ENCODE assay signal across 8 cellular contexts in genomic region chr11:64745523-64746328, GRCh38. TPM values are rescaled to one million over a fixed set of nuclear protein-coding genes. Genes with fewer than 3 reads are reported as not detected.
DNase-seq lines count a peak whose midpoint lies in the region; TF ChIP-seq lines count a peak whose summit lies in the region.

No MANE protein-coding gene starts in this region.

- H3K36me3 Mint-ChIP-seq in nephron (ENCODE audit: low read depth), result no peaks in the 10 kb centered on the region

- H3K79me2 ChIP-seq in fibroblast of lung (ENCODE audit: control insufficient read depth, insufficient read depth, low read length), result no peaks in the 10 kb centered on the region

- H3K27me3 ChIP-seq in fibroblast of lung (ENCODE audit: control insufficient read depth, insufficient read depth, low read length), result peaks cover 18% of the 10 kb centered on the region

- H3K27ac ChIP-seq in fibroblast of lung (ENCODE audit: insufficient read depth, low read length), result no peak overlapping the region
- H3K27ac ChIP-seq in temporal lobe (ENCODE audit: low read depth, low read length), result peak overlapping the region; percentile 59

- H3K36me3 ChIP-seq in fibroblast of lung (ENCODE audit: control insufficient read depth, insufficient read depth, low read length), result no peaks in the 10 kb centered on the region

- peaks cover 51% of the 10 kb centered on the region for H3K27me3 Mint-ChIP-seq in nephron (ENCODE audit: low read depth)

- TF ChIP-seq POLR2A in erythroblast (IDR thresholded peaks at IDR 0.05; ENCODE audit: low read length), result no peak

- H3K4me1 ChIP-seq in fibroblast of lung (ENCODE audit: control insufficient read depth, extremely low read depth, insufficient read depth, low read length), result peaks cover 22% of the 10 kb centered on the region

- H3K9me3 Mint-ChIP-seq in nephron, result no peaks in the 10 kb centered on the region

- H3K4me2 ChIP-seq in fibroblast of lung (ENCODE audit: extremely low read depth, insufficient read depth, low read length), result peak overlapping the region; percentile 78

- no peak overlapping the region for H2AFZ ChIP-seq in fibroblast of lung (ENCODE audit: low read length)

- H4K20me1 ChIP-seq in fibroblast of lung (ENCODE audit: control insufficient read depth, extremely low read depth, insufficient read depth, low read length), result no peaks in the 10 kb centered on the region

- H3K4me3 Mint-ChIP-seq in nephron, result peak overlapping the region; percentile 82 to 86 (median 82)

- H3K9ac ChIP-seq in fibroblast of lung (ENCODE audit: insufficient read depth, low read length), result no peak overlapping the region

- H3K27ac Mint-ChIP-seq in nephron, result peak overlapping the region in 1 of 3 experiments; percentile 49

- DNase-seq in GM03348 (ENCODE audit: low spot score) (peak; percentile 82), NCI-H1105 treated with DMSO at 0.1 percent for 48 hours (lab: John Stamatoyannopoulos, UW) (peak; percentile 28), fibroblast of lung (ENCODE audit: low read depth in 2 of 2) (peak; percentile 49 to 72), NCI-H2107 treated with DMSO at 0.1 percent for 48 hours (lab: John Stamatoyannopoulos, UW; ENCODE audit: unreplicated experiment) (no peak), erythroblast (lab: John Stamatoyannopoulos, UW) (no peak)
- DNase-seq in activated T-cell treated with anti-CD3 and anti-CD28 coated beads, Interleukin-2, amount 50 U/mL, for 1 hour, result peak; percentile 86

- peaks cover 15% of the 10 kb centered on the region for H3K4me1 Mint-ChIP-seq in nephron

- TF ChIP-seq CTCF in fibroblast of lung (conservative IDR thresholded peaks at IDR 0.05 in 1 of 2, IDR thresholded peaks at IDR 0.05 in 1 of 2; ENCODE audit: low read depth in 1 of 2, low read length in 2 of 2) (no peak), nephron (IDR thresholded peaks at IDR 0.05; ENCODE audit: unreplicated experiment in 3 of 3) (no peak)

- H3K9me3 ChIP-seq in fibroblast of lung (ENCODE audit: control insufficient read depth, insufficient read depth, low read depth, low read length), result no peaks in the 10 kb centered on the region

- peak overlapping the region in 3 of 4 experiments; percentile 16 to 37 (median 34) for H3K4me3 ChIP-seq in fibroblast of lung (replicated peaks in 1 of 4; ENCODE audit: control extremely low read depth in 1 of 4, insufficient read depth in 1 of 4, low read depth in 3 of 4, low read length in 4 of 4)

RNA-seq across cellular contexts. Expression of gene RASGRP2, which starts 1.8 kb away (rescaled TPM):
- total RNA-seq in fibroblast of lung (0.26 and 1.2 TPM in 2 replicates), temporal lobe (22.9 TPM)
- 0.71 and 5.2 TPM in 2 replicates for polyA plus RNA-seq in fibroblast of lung
- polyA plus RNA-seq in fibroblast of lung (2012), result 1.8 and 9.9 TPM in 2 replicates
- 0.22 and 8.6 TPM in 2 replicates for polyA minus RNA-seq in fibroblast of lung (ENCODE audit: low replicate concordance)

RNA-seq across cellular contexts. Expression of gene PYGM, which starts 14.0 kb away (rescaled TPM):
- total RNA-seq in fibroblast of lung (0.26 and 0.50 TPM in 2 replicates), temporal lobe (1.5 TPM)
- polyA plus RNA-seq in fibroblast of lung, result 0.18 and 1.9 TPM in 2 replicates
- polyA plus RNA-seq in fibroblast of lung (2012), result 0.22 and 3.1 TPM in 2 replicates
- 0.11 and 4.9 TPM in 2 replicates for polyA minus RNA-seq in fibroblast of lung (ENCODE audit: low replicate concordance)

RNA-seq across cellular contexts. Expression of gene NRXN2, which starts 22.7 kb away (rescaled TPM):
- total RNA-seq in fibroblast of lung, result under 0.01 and 0.26 TPM in 2 replicates
- polyA plus RNA-seq in fibroblast of lung, result 0.75 TPM in 1 of 2 replicates, not detected in the other
- polyA plus RNA-seq in fibroblast of lung (2012), result 0.24 and 1.3 TPM in 2 replicates
- polyA minus RNA-seq in fibroblast of lung (ENCODE audit: low replicate concordance), result 0.26 and 1.8 TPM in 2 replicates
- total RNA-seq in temporal lobe, result 157 TPM

RNA-seq across cellular contexts. Expression of gene SF1, which starts 32.6 kb away (rescaled TPM):
- total RNA-seq in fibroblast of lung, result 62.7 and 78.9 TPM in 2 replicates
- polyA plus RNA-seq in fibroblast of lung, result 105 and 133 TPM in 2 replicates
- 147 and 153 TPM in 2 replicates for polyA plus RNA-seq in fibroblast of lung (2012)
- polyA minus RNA-seq in fibroblast of lung (ENCODE audit: low replicate concordance), result 73.2 and 89.6 TPM in 2 replicates
- total RNA-seq in temporal lobe, result 93.2 TPM

RNA-seq across cellular contexts. Expression of gene MAP4K2, which starts 57.3 kb away (rescaled TPM):
- total RNA-seq in fibroblast of lung, result 4.9 and 9.2 TPM in 2 replicates
- 6.4 and 9.2 TPM in 2 replicates for polyA plus RNA-seq in fibroblast of lung
- 6.5 and 12.0 TPM in 2 replicates for polyA plus RNA-seq in fibroblast of lung (2012)
- 34.1 and 53.5 TPM in 2 replicates for polyA minus RNA-seq in fibroblast of lung (ENCODE audit: low replicate concordance)
- total RNA-seq in temporal lobe, result 7.4 TPM

Comparison
In these comparisons a context has a peak if more than half of its experiments do, and no peak if none do; other contexts are left out.
1. DNase-seq: peak in GM03348 (single experiment), NCI-H1105 treated with DMSO at 0.1 percent for 48 hours (single experiment), activated T-cell treated with anti-CD3 and anti-CD28 coated beads, Interleukin-2, amount 50 U/mL, for 1 hour (single experiment) and fibroblast of lung (2 of 2); none in NCI-H2107 treated with DMSO at 0.1 percent for 48 hours (single experiment) and erythroblast (0 of 2).
2. RNA of gene RASGRP2, which starts 1.8 kb away (total RNA-seq): 22.9 TPM in temporal lobe (single experiment); 0.26 to 1.2 TPM in fibroblast of lung; every median in the first group is over 10 times any median in the second.
3. RNA of gene NRXN2, which starts 22.7 kb away (total RNA-seq): 157 TPM in temporal lobe (single experiment); under 0.01 to 0.26 TPM in fibroblast of lung; every median in the first group is over 100 times any median in the second.